Comparison of ENCODE assay signal across 6 cellular contexts in genomic region chr4:91322961-91323360, GRCh38.
"Had no signal": no experiment of that assay in that cellular context is flagged by ENCODE, and none has a peak within 500 bp of the region (broad histone marks: within the 10 kb centered on the region; RNA-seq: fewer than 3 reads in every experiment).

No MANE protein-coding gene starts in this region.

- DNase-seq: GM23248, GOT3, H7, HFFc6 had no signal

- H3K36me3 ChIP-seq: HAP-1 had no signal

- H3K4me3 ChIP-seq: GM23248, HAP-1 had no signal

- H3K4me1 ChIP-seq: HAP-1 had no signal

- H3K27ac ChIP-seq: GM23248, HL-60 had no signal
